ENCODE assay signal across 28 cellular contexts in the genomic region with DNA sequence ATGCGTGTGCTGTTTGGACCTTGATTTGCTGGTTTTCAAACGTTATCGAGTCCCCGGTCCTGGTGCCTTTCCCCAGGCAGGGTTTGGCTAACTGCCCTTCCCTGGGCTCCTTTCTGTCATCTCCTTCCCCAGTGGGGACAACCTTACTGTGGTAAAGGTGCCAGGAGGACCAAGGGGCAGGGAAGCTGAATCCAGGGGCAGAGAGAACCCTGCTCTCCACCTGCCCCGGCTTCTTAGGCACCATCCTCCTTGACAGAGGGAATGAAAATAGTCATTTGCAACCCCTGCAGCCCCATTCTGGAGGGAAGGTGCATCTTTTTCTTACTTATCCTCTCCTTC. TPM values are rescaled to one million over a fixed set of nuclear protein-coding genes. Genes with fewer than 3 reads are reported as not detected.
DNase-seq lines count a peak whose midpoint lies in the region; ATAC-seq and TF ChIP-seq lines count a peak whose summit lies in the region.
"Had no signal": no experiment of that assay in that cellular context is flagged by ENCODE, and none has a peak within 500 bp of the region (broad histone marks: within the 10 kb centered on the region; RNA-seq: fewer than 3 reads in every experiment).

No MANE protein-coding gene starts in this region.

- BruUV-seq in mammary epithelial cell (replicated peaks; lab: Mats Ljungman, UMichigan) (no TSS peak), MCF 10A (replicated peaks; lab: Mats Ljungman, UMichigan) (no TSS peak)

- no peaks in the 10 kb centered on the region for H3K9me3 ChIP-seq in mammary epithelial cell (replicated peaks; ENCODE audit: insufficient read depth, low read length)
- H3K9me3 ChIP-seq in adipocyte (ENCODE audit: control insufficient read depth, low read length): no peaks in the 10 kb centered on the region
- H3K9me3 ChIP-seq in naive thymus-derived CD4-positive, alpha-beta T cell (ENCODE audit: control insufficient read depth in 2 of 3, low read length in 3 of 3): no peaks in the 10 kb centered on the region
- H3K9me3 ChIP-seq in aorta (ENCODE audit: control insufficient read depth, low read length): no peaks in the 10 kb centered on the region
- H3K9me3 ChIP-seq: A549, esophagus muscularis mucosa, gastroesophageal sphincter, left ventricle myocardium inferior had no signal

- H2AFZ ChIP-seq in mammary epithelial cell (ENCODE audit: low read depth, low read length): peak overlapping the region; percentile 30

- peaks cover 13% of the 10 kb centered on the region for H3K4me1 Mint-ChIP-seq in MCF 10A (ENCODE audit: insufficient read depth, unreplicated experiment)
- peaks cover 9 to 46% (median 24%) of the 10 kb centered on the region in 7 donors for H3K4me1 Mint-ChIP-seq in naive thymus-derived CD4-positive, alpha-beta T cell

- H3K9me3 Mint-ChIP-seq in MCF 10A (ENCODE audit: unreplicated experiment): no peaks in the 10 kb centered on the region
- no peaks in the 10 kb centered on the region for H3K9me3 Mint-ChIP-seq in naive thymus-derived CD4-positive, alpha-beta T cell
- H3K9me3 Mint-ChIP-seq: activated T-helper 2 cell treated with anti-CD3 and anti-CD28 coated beads, Interferon-gamma antibody, Interleukin-2, Interleukin-4, amounts not matched to agents 10 μg/mL and 5 μg/mL and 100 μg/mL, durations not matched to agents 14 hours and 24 hours and 36 hours; effector memory CD8-positive, alpha-beta T cell; WTC11 had no signal

- no peaks in the 10 kb centered on the region for H3K27me3 ChIP-seq in mammary epithelial cell (ENCODE audit: insufficient read depth, low read length)
- no peaks in the 10 kb centered on the region for H3K27me3 ChIP-seq in adipocyte (replicated peaks; ENCODE audit: control insufficient read depth, insufficient read depth, low read length)
- no peaks in the 10 kb centered on the region for H3K27me3 ChIP-seq in naive thymus-derived CD4-positive, alpha-beta T cell (ENCODE audit: control insufficient read depth in 2 of 2, insufficient read depth in 2 of 2, low read length in 2 of 2)
- no peaks in the 10 kb centered on the region for H3K27me3 ChIP-seq in aorta (ENCODE audit: control insufficient read depth in 1 of 2, insufficient read depth in 2 of 2, low read length in 1 of 2)

- no peak overlapping the region for H3K27ac Mint-ChIP-seq in MCF 10A (ENCODE audit: low read depth, unreplicated experiment)
- H3K27ac Mint-ChIP-seq in naive thymus-derived CD4-positive, alpha-beta T cell: peak overlapping the region in 5 of 9 donors; percentile 8 to 68 (median 30)
- H3K27ac Mint-ChIP-seq: activated T-helper 2 cell treated with anti-CD3 and anti-CD28 coated beads, Interferon-gamma antibody, Interleukin-2, Interleukin-4, amounts not matched to agents 10 μg/mL and 5 μg/mL and 100 μg/mL, durations not matched to agents 14 hours and 24 hours and 36 hours; effector memory CD8-positive, alpha-beta T cell; WTC11 had no signal

- H3K4me3 ChIP-seq in mammary epithelial cell (replicated peaks in 1 of 3; ENCODE audit: insufficient read depth in 1 of 3, low read depth in 2 of 3, low read length in 3 of 3) (no peak overlapping the region), adipocyte (ENCODE audit: low read length) (peak overlapping the region; percentile 32), aorta (ENCODE audit: low read length in 2 of 2) (no peak overlapping the region)
- H3K4me3 ChIP-seq in naive thymus-derived CD4-positive, alpha-beta T cell (ENCODE audit: low read length): no peak overlapping the region
- H3K4me3 ChIP-seq: A549, esophagus muscularis mucosa, gastroesophageal sphincter, left ventricle myocardium inferior had no signal

- 80% methylated on average over 5 of the region's 5 CpGs for WGBS in mammary epithelial cell (ENCODE audit: low coverage, missing lambda C conversion rate)
- 62 to 65% methylated on average over 5 of the region's 5 CpGs for WGBS in aorta, 2 donors

- H3K9ac ChIP-seq in mammary epithelial cell (ENCODE audit: insufficient read depth, low read length): no peak overlapping the region
- peak overlapping the region; percentile 22 for H3K9ac ChIP-seq in adipocyte (ENCODE audit: low read length)

- TF ChIP-seq CTCF in mammary epithelial cell (conservative IDR thresholded peaks at IDR 0.05 in 1 of 2, IDR thresholded peaks at IDR 0.05 in 1 of 2; ENCODE audit: extremely low read depth in 1 of 2, insufficient read depth in 1 of 2, low read depth in 1 of 2, low read length in 2 of 2) (no peak), MCF 10A (IDR thresholded peaks at IDR 0.05; ENCODE audit: unreplicated experiment) (no peak)

- H3K4me2 ChIP-seq in mammary epithelial cell (ENCODE audit: insufficient read depth, low read depth, low read length): no peak overlapping the region

- dilution Hi-C loops in mammary epithelial cell (cut with HindIII; ENCODE audit: low sequenced_read_pairs): loop anchor here (5.0 kb wide), 1 partner anchor 37 kb away; no protein-coding TSS in a partner anchor

- no peaks in the 10 kb centered on the region for H3K36me3 Mint-ChIP-seq in MCF 10A (ENCODE audit: insufficient read depth, unreplicated experiment)
- no peaks in the 10 kb centered on the region for H3K36me3 Mint-ChIP-seq in naive thymus-derived CD4-positive, alpha-beta T cell

- H3K27me3 Mint-ChIP-seq in MCF 10A (ENCODE audit: insufficient read depth, unreplicated experiment): no peaks in the 10 kb centered on the region
- peaks cover 0 to 9% (median 0%) of the 10 kb centered on the region in 5 donors for H3K27me3 Mint-ChIP-seq in naive thymus-derived CD4-positive, alpha-beta T cell

- no peaks in the 10 kb centered on the region for H3K79me2 ChIP-seq in mammary epithelial cell (ENCODE audit: insufficient read depth, low read length)

- in situ Hi-C loops in mammary epithelial cell (cut with MboI; ENCODE audit: low sequenced_read_pairs in 2 of 2): no loop called here

- no peak for ATAC-seq in naive thymus-derived CD4-positive, alpha-beta T cell
- no peak for ATAC-seq in aorta (ENCODE audit: low FRiP score)
- ATAC-seq: effector memory CD8-positive, alpha-beta T cell; gastroesophageal sphincter; Right ventricle myocardium inferior had no signal

- H3K4me1 ChIP-seq in mammary epithelial cell (ENCODE audit: insufficient read depth, low read length): peaks cover 23% of the 10 kb centered on the region
- peaks cover 32% of the 10 kb centered on the region for H3K4me1 ChIP-seq in adipocyte (ENCODE audit: control insufficient read depth, insufficient read depth, low read length)
- H3K4me1 ChIP-seq in naive thymus-derived CD4-positive, alpha-beta T cell (ENCODE audit: control insufficient read depth in 2 of 2, insufficient read depth in 2 of 2, low read length in 2 of 2): peaks cover 0 to 16% of the 10 kb centered on the region in 2 donors
- H3K4me1 ChIP-seq in aorta (ENCODE audit: control insufficient read depth in 1 of 2, insufficient read depth in 2 of 2, low read length in 2 of 2): no peaks in the 10 kb centered on the region
- H3K4me1 ChIP-seq: BE2C, gastroesophageal sphincter had no signal

- no peaks in the 10 kb centered on the region for H3K36me3 ChIP-seq in mammary epithelial cell (ENCODE audit: insufficient read depth, low read length)
- H3K36me3 ChIP-seq in adipocyte (ENCODE audit: control insufficient read depth, insufficient read depth, low read length, severe bottlenecking): no peaks in the 10 kb centered on the region
- no peaks in the 10 kb centered on the region for H3K36me3 ChIP-seq in naive thymus-derived CD4-positive, alpha-beta T cell (ENCODE audit: control insufficient read depth in 2 of 3, insufficient read depth in 3 of 3, low read length in 3 of 3)
- no peaks in the 10 kb centered on the region for H3K36me3 ChIP-seq in aorta (ENCODE audit: control insufficient read depth in 1 of 2, insufficient read depth in 2 of 2, low read length in 1 of 2)
- H3K36me3 ChIP-seq: BE2C, brain microvascular endothelial cell, esophagus muscularis mucosa, gastroesophageal sphincter, left ventricle myocardium inferior had no signal

- intact Hi-C loops in mammary epithelial cell (cut with micrococcal nuclease) (no loop called here), MCF 10A (cut with micrococcal nuclease) (no loop called here), aorta (cut with DNase I) (no loop called here)
- intact Hi-C loops in naive thymus-derived CD4-positive, alpha-beta T cell (cut with micrococcal nuclease): no loop called here

- no peak overlapping the region for H3K27ac ChIP-seq in mammary epithelial cell (ENCODE audit: insufficient read depth, low read depth, low read length)
- H3K27ac ChIP-seq in naive thymus-derived CD4-positive, alpha-beta T cell (ENCODE audit: low read depth, low read length): no peak overlapping the region
- no peak overlapping the region for H3K27ac ChIP-seq in aorta (ENCODE audit: low read depth in 1 of 2, low read length in 2 of 2)
- H3K27ac ChIP-seq: esophagus muscularis mucosa, gastroesophageal sphincter, left ventricle myocardium inferior had no signal

- POLR2A ChIA-PET in MCF 10A (lab: Yijun Ruan, JAX): interaction anchor here (2.6 kb wide), 1 partner anchor 19 kb away, joined by 10 read pairs; a partner anchor contains a TSS
- POLR2A ChIA-PET in naive thymus-derived CD4-positive, alpha-beta T cell (lab: Charles Lee): no interaction called here

- H4K20me1 ChIP-seq in mammary epithelial cell (ENCODE audit: insufficient read depth, low read length): no peaks in the 10 kb centered on the region

- CTCF ChIA-PET in mammary epithelial cell (lab: Charles Lee; ENCODE audit: low non-redundant PET) (no interaction called here), MCF 10A (lab: Yijun Ruan, JAX) (interaction anchor here (0.6 to 20.7 kb wide), 5 partner anchors 13 to 72 kb away, joined by 3 to 766 read pairs (median 6); a partner anchor contains a TSS)
- CTCF ChIA-PET in naive thymus-derived CD4-positive, alpha-beta T cell (lab: Charles Lee): interaction anchor here (0.7 kb wide), 1 partner anchor 45 kb away, joined by 3 read pairs; no protein-coding TSS in a partner anchor

- no peak overlapping the region for H3K4me3 Mint-ChIP-seq in MCF 10A (ENCODE audit: unreplicated experiment)
- H3K4me3 Mint-ChIP-seq in naive thymus-derived CD4-positive, alpha-beta T cell: no peak overlapping the region
- H3K4me3 Mint-ChIP-seq: effector memory CD8-positive, alpha-beta T cell; WTC11 had no signal

- no peak for DNase-seq in mammary epithelial cell
- no peak for DNase-seq in MCF 10A (ENCODE audit: unreplicated experiment)
- DNase-seq in adipocyte (ENCODE audit: low read depth): no peak
- DNase-seq in naive thymus-derived CD4-positive, alpha-beta T cell: no peak
- peak; percentile 21 to 33 for DNase-seq in aorta
- no peak for DNase-seq in NCI-H446 (lab: John Stamatoyannopoulos, UW)
- no peak for DNase-seq in cerebellum (ENCODE audit: low spot score)
- no peak for DNase-seq in activated T-cell treated with anti-CD3 and anti-CD28 coated beads, Interleukin-2, amount 50 U/mL, for 48 hours
- DNase-seq: activated CD4-positive, alpha-beta T cell treated with anti-CD3 and anti-CD28 coated beads, Interleukin-2, amount 50 U/mL, for 1 hour; BE2C; brain microvascular endothelial cell; effector memory CD8-positive, alpha-beta T cell; left ventricle myocardium inferior; NCI-H1105 treated with DMSO at 0.1 percent for 48 hours; NCI-H2029; NCI-H2227 treated with DMSO at 0.1 percent for 48 hours; small intestine; SW 1271 had no signal

RNA-seq across cellular contexts. Expression of a gene that starts 5.0 kb away (rescaled TPM):
- not detected for total RNA-seq in mammary epithelial cell
- polyA plus RNA-seq in mammary epithelial cell: not detected
- not detected for polyA minus RNA-seq in mammary epithelial cell
- not detected in 2 replicates for total RNA-seq in MCF 10A (2022)
- 1 to 10 TPM in 3 of 5 experiments, under 1 TPM in 2; 0.19 to 1.7 (median 1.2) TPM for total RNA-seq in naive thymus-derived CD4-positive, alpha-beta T cell
- under 1 TPM; 0.60 to 0.65 TPM for polyA plus RNA-seq in naive thymus-derived CD4-positive, alpha-beta T cell
- under 1 TPM; 0.29 to 0.33 TPM for total RNA-seq in aorta
- polyA plus RNA-seq in aorta: under 1 TPM in 1 of 2 donors, not detected in 1; 0.13 TPM
- not detected for total RNA-seq in cerebellum
- total RNA-seq: activated T-helper 2 cell treated with anti-CD3 and anti-CD28 coated beads, Interferon-gamma antibody, Interleukin-2, Interleukin-4, amounts not matched to agents 10 μg/mL and 5 μg/mL and 100 μg/mL, durations not matched to agents 14 hours and 24 hours and 36 hours; gastroesophageal sphincter; H7; left ventricle myocardium inferior; pulmonary artery endothelial cell; Right ventricle myocardium inferior; ureter; WTC11 had no signal
- polyA plus RNA-seq: neural cell had no signal

RNA-seq across cellular contexts. Expression of a gene that starts 9.3 kb away (rescaled TPM):
- not detected for total RNA-seq in mammary epithelial cell
- not detected for polyA plus RNA-seq in mammary epithelial cell
- polyA minus RNA-seq in mammary epithelial cell: not detected
- not detected in 2 replicates for total RNA-seq in MCF 10A (2022)
- total RNA-seq in naive thymus-derived CD4-positive, alpha-beta T cell: not detected
- not detected for polyA plus RNA-seq in naive thymus-derived CD4-positive, alpha-beta T cell
- total RNA-seq in aorta: under 1 TPM in 1 of 2 donors, not detected in 1; 0.18 TPM
- polyA plus RNA-seq in aorta: not detected
- total RNA-seq in cerebellum: not detected
- total RNA-seq: activated T-helper 2 cell treated with anti-CD3 and anti-CD28 coated beads, Interferon-gamma antibody, Interleukin-2, Interleukin-4, amounts not matched to agents 10 μg/mL and 5 μg/mL and 100 μg/mL, durations not matched to agents 14 hours and 24 hours and 36 hours; left ventricle myocardium inferior; pulmonary artery endothelial cell; Right ventricle myocardium inferior; ureter had no signal
- polyA plus RNA-seq: A549, neural cell had no signal

RNA-seq across cellular contexts. Expression of a gene that starts 18.8 kb away (rescaled TPM):
- total RNA-seq in mammary epithelial cell: 10 to 100 TPM; 39.2 to 57.6 TPM
- polyA plus RNA-seq in mammary epithelial cell: 95.1 TPM
- polyA minus RNA-seq in mammary epithelial cell: 38.1 TPM
- 39.6 and 54.8 TPM in 2 replicates for total RNA-seq in MCF 10A (2022)
- total RNA-seq in naive thymus-derived CD4-positive, alpha-beta T cell: 10 to 100 TPM in 4 of 5 experiments, 1 to 10 TPM in 1; 6.0 to 49.9 (median 43.4) TPM
- polyA plus RNA-seq in naive thymus-derived CD4-positive, alpha-beta T cell: 100 to 1,000 TPM in 1 of 2 donors, 10 to 100 TPM in 1; 80.4 to 169 TPM
- total RNA-seq in aorta: 10 to 100 TPM; 37.6 to 41.4 TPM
- 10 to 100 TPM; 27.8 to 32.2 TPM for polyA plus RNA-seq in aorta
- 16.2 TPM for total RNA-seq in cerebellum

RNA-seq across cellular contexts. Expression of a gene that starts 19.2 kb away (rescaled TPM):
- total RNA-seq in mammary epithelial cell (100 to 1,000 TPM in 1 of 2 donors, 10 to 100 TPM in 1; 62.0 to 148 TPM), MCF 10A (2022) (197 and 213 TPM in 2 replicates), aorta (100 to 1,000 TPM; 134 to 183 TPM), cerebellum (111 TPM)
- polyA plus RNA-seq in mammary epithelial cell (64.4 TPM), aorta (100 to 1,000 TPM in 1 of 2 donors, 10 to 100 TPM in 1; 34.1 to 147 TPM)
- polyA minus RNA-seq in mammary epithelial cell: 70.8 TPM
- 100 to 1,000 TPM; 222 to 360 (median 301) TPM for total RNA-seq in naive thymus-derived CD4-positive, alpha-beta T cell
- polyA plus RNA-seq in naive thymus-derived CD4-positive, alpha-beta T cell: 10 to 100 TPM in 1 of 2 donors, 1 to 10 TPM in 1; 8.7 to 18.6 TPM

RNA-seq across cellular contexts. Expression of a gene that starts 56.8 kb away (rescaled TPM):
- total RNA-seq in mammary epithelial cell (1 to 10 TPM; 4.2 to 5.6 TPM), MCF 10A (2022) (2.6 and 4.9 TPM in 2 replicates), aorta (10 to 100 TPM in 1 of 2 donors, 1 to 10 TPM in 1; 3.4 to 11.4 TPM), cerebellum (17.5 TPM)
- polyA plus RNA-seq in mammary epithelial cell (4.2 TPM), aorta (1 to 10 TPM in 1 of 2 donors, not detected in 1; 4.1 TPM)
- polyA minus RNA-seq in mammary epithelial cell: 1.0 TPM
- 1 to 10 TPM; 1.5 to 3.7 (median 2.1) TPM for total RNA-seq in naive thymus-derived CD4-positive, alpha-beta T cell
- under 1 TPM; 0.30 to 0.52 TPM for polyA plus RNA-seq in naive thymus-derived CD4-positive, alpha-beta T cell

Comparison
In these comparisons a context has a peak if more than half of its experiments do, and no peak if none do; other contexts are left out.
1. DNase-seq: peak in aorta (2 of 2); none in mammary epithelial cell (single experiment), MCF 10A (single experiment), adipocyte (single experiment), naive thymus-derived CD4-positive, alpha-beta T cell (0 of 9), NCI-H446 (0 of 2), cerebellum (single experiment) and activated T-cell treated with anti-CD3 and anti-CD28 coated beads, Interleukin-2, amount 50 U/mL, for 48 hours (0 of 2).